Comparison of ENCODE assay signal across 10 cellular contexts in genomic region chr7:30750574-30751256, GRCh38. TPM values are rescaled to one million over a fixed set of nuclear protein-coding genes. Genes with fewer than 3 reads are reported as not detected.
DNase-seq lines count a peak whose midpoint lies in the region; ATAC-seq and TF ChIP-seq lines count a peak whose summit lies in the region.
"Had no signal": no experiment of that assay in that cellular context is flagged by ENCODE, and none has a peak within 500 bp of the region (broad histone marks: within the 10 kb centered on the region; RNA-seq: fewer than 3 reads in every experiment).

No MANE protein-coding gene starts in this region.

- DNase-seq in HFFc6 (peak; percentile 72), choroid plexus epithelial cell (ENCODE audit: low read depth) (peak; percentile 94), left lung (peak in 1 of 2 donors; percentile 66), superior temporal gyrus (ENCODE audit: extremely low spot score) (peak; percentile 43), amniotic stem cell (lab: John Stamatoyannopoulos, UW) (no peak), D341Med (ENCODE audit: low spot score) (no peak)
- no peak for DNase-seq in stimulated activated naive CD4-positive, alpha-beta T cell treated with Interleukin-2 at 50 U/mL for 16 hours (lab: John Stamatoyannopoulos, UW)
- no peak for DNase-seq in activated CD4-positive, alpha-beta T cell treated with anti-CD3 and anti-CD28 coated beads, Interleukin-2, amount 50 U/mL, for 1 hour

- no peaks in the 10 kb centered on the region for H3K36me3 ChIP-seq in left lung

- TF ChIP-seq CTCF in HFFc6 (IDR thresholded peaks at IDR 0.05) (no peak), choroid plexus epithelial cell (conservative IDR thresholded peaks at IDR 0.05; ENCODE audit: low read depth, low read length) (no peak), left lung (IDR thresholded peaks at IDR 0.05) (no peak)

- H3K27ac Mint-ChIP-seq in HFFc6: peak overlapping the region; percentile 57

- H3K4me1 Mint-ChIP-seq in HFFc6 (ENCODE audit: low read depth): peaks cover 17% of the 10 kb centered on the region

- H3K27ac ChIP-seq in left lung: peak overlapping the region; percentile 75 to 79
- H3K27ac ChIP-seq: HL-60 had no signal

- H3K4me1 ChIP-seq in left lung: peaks cover 8 to 24% of the 10 kb centered on the region in 2 donors

- intact Hi-C loops in left lung (cut with DNase I): no loop called here

- no peak overlapping the region for H3K4me3 ChIP-seq in choroid plexus epithelial cell (ENCODE audit: low read depth, low read length)
- H3K4me3 ChIP-seq in left lung: no peak overlapping the region

- peak overlapping the region; percentile 11 for H3K4me3 Mint-ChIP-seq in HFFc6

- no peaks in the 10 kb centered on the region for H3K9me3 Mint-ChIP-seq in HFFc6

- H3K27me3 ChIP-seq in left lung: no peaks in the 10 kb centered on the region

- ATAC-seq in left lung: peak; percentile 64

- no peaks in the 10 kb centered on the region for H3K9me3 ChIP-seq in left lung

- peaks cover 11% of the 10 kb centered on the region for H3K27me3 Mint-ChIP-seq in HFFc6 (ENCODE audit: insufficient read depth)

- H3K36me3 Mint-ChIP-seq in HFFc6 (ENCODE audit: low read depth): no peaks in the 10 kb centered on the region; the same call in 1 of the 2 replicates

RNA-seq across cellular contexts. Expression of gene INMT, which starts 1.2 kb away (rescaled TPM):
- total RNA-seq in HFFc6 (2021; fragmentation: NEBNext Ultra II Directional; extraction: Animal tissue kit (Norgen Biotek cat#: 25700)): not detected
- 100 to 1,000 TPM; 123 to 164 TPM for total RNA-seq in left lung
- total RNA-seq: renal cortical epithelial cell had no signal

RNA-seq across cellular contexts. Expression of gene MINDY4, which starts 20.5 kb away (rescaled TPM):
- 1 to 10 TPM; 2.3 to 3.3 (median 2.6) TPM for total RNA-seq in HFFc6 (2021; fragmentation: NEBNext Ultra II Directional; extraction: Animal tissue kit (Norgen Biotek cat#: 25700))
- 1 to 10 TPM; 8.0 to 9.4 TPM for total RNA-seq in left lung

Comparison
In these comparisons a context has a peak if more than half of its experiments do, and no peak if none do; other contexts are left out.
1. DNase-seq: peak in HFFc6 (single experiment), choroid plexus epithelial cell (single experiment) and superior temporal gyrus (single experiment); none in amniotic stem cell (single experiment), stimulated activated naive CD4-positive, alpha-beta T cell treated with Interleukin-2 at 50 U/mL for 16 hours (single experiment), D341Med (single experiment) and activated CD4-positive, alpha-beta T cell treated with anti-CD3 and anti-CD28 coated beads, Interleukin-2, amount 50 U/mL, for 1 hour (single experiment).
2. RNA of gene INMT, which starts 1.2 kb away (total RNA-seq): 123 to 164 TPM in left lung; not detected in HFFc6; every median in the first group is over 100 times any median in the second.